ENCODE assay signal across 8 cellular contexts in genomic region chr20:36049408-36049807, GRCh38.
DNase-seq lines count a peak whose midpoint lies in the region; ATAC-seq and TF ChIP-seq lines count a peak whose summit lies in the region.
"Not testable (repeated sequence)": the region's sequence is repeated elsewhere in the genome, so short reads cannot be mapped to it uniquely, and the experiment has no call there.

No MANE protein-coding gene starts in this region.

- not testable (repeated sequence) for H3K9me3 Mint-ChIP-seq in activated T-cell treated with anti-CD3 and anti-CD28 coated beads, Interleukin-2, amount 50 U/mL, for 72 hours; naive B cell

- H3K9me3 ChIP-seq in A673 (ENCODE audit: low read depth, low read length, poor library complexity, severe bottlenecking); PC-3 (ENCODE audit: low read length); colonic mucosa; left ventricle myocardium inferior (replicated peaks); skeletal muscle tissue (ENCODE audit: control insufficient read depth in 3 of 3, low read length in 3 of 3): not testable (repeated sequence)

- H3K27me3 ChIP-seq in A673 (replicated peaks; ENCODE audit: insufficient read depth, low read depth, low read length, poor library complexity); H7 (ENCODE audit: control insufficient read depth, insufficient read depth, low read length); PC-3 (ENCODE audit: low read length); colonic mucosa; left ventricle myocardium inferior (ENCODE audit: low read depth); skeletal muscle tissue (ENCODE audit: control insufficient read depth in 3 of 3, insufficient read depth in 3 of 3, low read length in 3 of 3): not testable (repeated sequence)

- not testable (repeated sequence) for ATAC-seq in PC-3; activated T-cell treated with anti-CD3 and anti-CD28 coated beads, Interleukin-2, amount 50 U/mL, for 72 hours (replicated peaks in 1 of 2); naive B cell (ENCODE audit: low read depth in 2 of 2)

- H3K27ac Mint-ChIP-seq in activated T-cell treated with anti-CD3 and anti-CD28 coated beads, Interleukin-2, amount 50 U/mL, for 72 hours: peak overlapping the region; percentile 98
- peak overlapping the region in 5 of 6 donors; percentile 7 to 94 (median 86) for H3K27ac Mint-ChIP-seq in naive B cell

- H3K4me3 ChIP-seq in A673 (ENCODE audit: low read depth, low read length, poor library complexity, severe bottlenecking) (peak overlapping the region; percentile 88), H7 (ENCODE audit: insufficient read depth, low read depth, low read length) (peak overlapping the region; percentile 27), PC-3 (ENCODE audit: low read length) (peak overlapping the region; percentile 93), colonic mucosa (peak overlapping the region; percentile 64), left ventricle myocardium inferior (peak overlapping the region; percentile 100), skeletal muscle tissue (ENCODE audit: low read length in 3 of 3) (peak overlapping the region; percentile 46 to 83 (median 67))

- not testable (repeated sequence) for H3K27ac ChIP-seq in A673 (ENCODE audit: low read depth, low read length, poor library complexity, severe bottlenecking); PC-3 (ENCODE audit: low read length); colonic mucosa; left ventricle myocardium inferior (replicated peaks); skeletal muscle tissue (ENCODE audit: low read depth, low read length)

- H3K36me3 Mint-ChIP-seq in activated T-cell treated with anti-CD3 and anti-CD28 coated beads, Interleukin-2, amount 50 U/mL, for 72 hours (ENCODE audit: insufficient read depth in 2 of 2): peaks cover 10 to 22% of the 10 kb centered on the region in 2 donors
- not testable (repeated sequence) for H3K36me3 Mint-ChIP-seq in naive B cell

- DNase-seq in A673 (ENCODE audit: low spot score); H7; activated T-cell treated with anti-CD3 and anti-CD28 coated beads, Interleukin-2, amount 50 U/mL, for 72 hours; colonic mucosa; left ventricle myocardium inferior; naive B cell: not testable (repeated sequence)
- peak; percentile 40 for DNase-seq in PC-3

- H3F3A ChIP-seq in PC-3 (ENCODE audit: low read length, unreplicated experiment): not testable (repeated sequence)

- H3K4me1 ChIP-seq in A673 (ENCODE audit: insufficient read depth, low read length, poor library complexity, severe bottlenecking); colonic mucosa; skeletal muscle tissue (ENCODE audit: control insufficient read depth in 3 of 3, insufficient read depth in 3 of 3, low read length in 3 of 3): not testable (repeated sequence)
- H3K4me1 ChIP-seq in PC-3 (ENCODE audit: insufficient read depth, low read length) (peaks cover 15% of the 10 kb centered on the region), left ventricle myocardium inferior (peaks cover 51% of the 10 kb centered on the region)

- POLR2A ChIA-PET in A673 (lab: Charles Lee; ENCODE audit: low non-redundant PET): interaction anchor here (0.6 kb wide), 1 partner anchor 9 kb away, joined by 3 read pairs; no protein-coding TSS in a partner anchor
- POLR2A ChIA-PET in PC-3 (lab: Charles Lee; ENCODE audit: unreplicated experiment): interaction anchor here (0.6 kb wide), 1 partner anchor 37 kb away, joined by 10 read pairs; no protein-coding TSS in a partner anchor

- not testable (repeated sequence) for TF ChIP-seq CTCF in A673 (conservative IDR thresholded peaks at IDR 0.05; ENCODE audit: low read depth, low read length); PC-3 (conservative IDR thresholded peaks at IDR 0.05; ENCODE audit: low read depth, low read length); colonic mucosa (IDR thresholded peaks at IDR 0.05); left ventricle myocardium inferior (IDR thresholded peaks at IDR 0.05; ENCODE audit: borderline replicate concordance)

- intact Hi-C loops in A673 (cut with micrococcal nuclease; ENCODE audit: unreplicated experiment); colonic mucosa (cut with DNase I); left ventricle myocardium inferior (cut with micrococcal nuclease): not testable (repeated sequence)
- intact Hi-C loops in PC-3 (cut with micrococcal nuclease): loop anchor here (1.0 kb wide), 1 partner anchor 89 kb away; no protein-coding TSS in a partner anchor

- H3K9me2 ChIP-seq in PC-3 (replicated peaks; ENCODE audit: low read length): not testable (repeated sequence)

- CTCF ChIA-PET in A673 (lab: Charles Lee); PC-3 (lab: Charles Lee): not testable (repeated sequence)

- H3K4me3 Mint-ChIP-seq in activated T-cell treated with anti-CD3 and anti-CD28 coated beads, Interleukin-2, amount 50 U/mL, for 72 hours: peak overlapping the region; percentile 96 to 99
- peak overlapping the region; percentile 74 to 95 (median 92) for H3K4me3 Mint-ChIP-seq in naive B cell

- peaks cover 48% of the 10 kb centered on the region for H4K20me1 ChIP-seq in PC-3 (ENCODE audit: low read length)

- H3K36me3 ChIP-seq in A673 (ENCODE audit: insufficient read depth, low read length, poor library complexity, severe bottlenecking); H7 (replicated peaks; ENCODE audit: control insufficient read depth, insufficient read depth, low read length); colonic mucosa; skeletal muscle tissue (ENCODE audit: control insufficient read depth in 3 of 3, insufficient read depth in 3 of 3, low read length in 3 of 3): not testable (repeated sequence)
- H3K36me3 ChIP-seq in PC-3 (ENCODE audit: low read depth, low read length) (peaks cover 13% of the 10 kb centered on the region), left ventricle myocardium inferior (peaks cover 23% of the 10 kb centered on the region)

- H3K4me2 ChIP-seq in PC-3 (ENCODE audit: low read length): peak overlapping the region; percentile 93

- not testable (repeated sequence) for H3K27me3 Mint-ChIP-seq in activated T-cell treated with anti-CD3 and anti-CD28 coated beads, Interleukin-2, amount 50 U/mL, for 72 hours (ENCODE audit: low read depth); naive B cell

- H3K79me2 ChIP-seq in PC-3 (ENCODE audit: low read length): peaks cover 69% of the 10 kb centered on the region

- H3K9ac ChIP-seq in PC-3 (ENCODE audit: low read length): peak overlapping the region; percentile 100; the same call in 1 of the 2 replicates
- not testable (repeated sequence) for H3K9ac ChIP-seq in colonic mucosa (ENCODE audit: low read depth in 2 of 2, low read length in 2 of 2); skeletal muscle tissue (ENCODE audit: low read depth in 1 of 3, low read length in 3 of 3)

- not testable (repeated sequence) for BruUV-seq in A673 (replicated peaks; lab: Mats Ljungman, UMichigan); PC-3 (replicated peaks; lab: Mats Ljungman, UMichigan)

- not testable (repeated sequence) for H2AFZ ChIP-seq in PC-3 (ENCODE audit: low read length)

- peaks cover 48% of the 10 kb centered on the region for H3K4me1 Mint-ChIP-seq in activated T-cell treated with anti-CD3 and anti-CD28 coated beads, Interleukin-2, amount 50 U/mL, for 72 hours (ENCODE audit: low read depth)
- H3K4me1 Mint-ChIP-seq in naive B cell: peaks cover 26 to 54% (median 51%) of the 10 kb centered on the region in 3 donors

Comparison
In these comparisons a context has a peak if more than half of its experiments do, and no peak if none do; other contexts are left out.
1. H3K4me3 ChIP-seq: peak in every context shown above with its lines; median percentile 100 in left ventricle myocardium inferior; 93 in PC-3; 88 in A673; 67 in skeletal muscle tissue; 64 in colonic mucosa; 27 in H7.